In the genomic region with DNA sequence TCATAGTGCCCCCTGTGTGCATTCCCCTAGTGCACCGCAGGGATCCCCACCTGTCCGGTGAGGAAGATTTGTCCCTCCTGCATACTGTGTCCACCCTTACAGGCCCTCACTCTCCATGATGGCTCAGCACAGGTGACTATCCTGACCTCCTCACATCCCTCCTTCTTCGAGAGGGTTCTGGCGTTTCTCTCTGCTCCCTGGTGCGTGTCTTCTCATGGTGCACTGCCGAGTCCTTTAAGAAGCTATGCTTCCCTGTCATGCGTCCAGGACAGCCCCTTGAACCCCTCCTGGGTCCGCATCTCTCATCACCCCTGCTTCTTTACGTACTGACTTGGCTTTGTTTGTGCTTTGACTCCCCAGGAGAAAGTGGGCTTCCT, we compare ENCODE assay signal across 9 cellular contexts. TPM values are rescaled to one million over a fixed set of nuclear protein-coding genes. Genes with fewer than 3 reads are reported as not detected.
DNase-seq lines count a peak whose midpoint lies in the region; ATAC-seq lines count a peak whose summit lies in the region.
"Had no signal": no experiment of that assay in that cellular context is flagged by ENCODE, and none has a peak within 500 bp of the region (broad histone marks: within the 10 kb centered on the region; RNA-seq: fewer than 3 reads in every experiment).

No MANE protein-coding gene starts in this region.

- no peak for DNase-seq in activated naive CD4-positive, alpha-beta T cell treated with Interleukin-2 at 50 U/mL for 16 hours
- DNase-seq in caudate nucleus (lab: John Stamatoyannopoulos, UW) (no peak), SW 1271 (lab: John Stamatoyannopoulos, UW) (no peak), occipital lobe (lab: John Stamatoyannopoulos, UW) (no peak)
- DNase-seq: DMS153 had no signal

- peak overlapping the region; percentile 88 for H3K4me3 Mint-ChIP-seq in activated naive CD4-positive, alpha-beta T cell treated with anti-CD3 and anti-CD28 coated beads, Interleukin-2, amount 50 U/mL, for 24 hours

- no peaks in the 10 kb centered on the region for H3K36me3 Mint-ChIP-seq in activated naive CD4-positive, alpha-beta T cell treated with anti-CD3 and anti-CD28 coated beads, Interleukin-2, amount 50 U/mL, for 24 hours

- H3K27me3 ChIP-seq in mononuclear cell (ENCODE audit: insufficient read depth, low read length) = no peaks in the 10 kb centered on the region

- H3K4me1 ChIP-seq in mononuclear cell (ENCODE audit: insufficient read depth, low read length) (peaks cover 21% of the 10 kb centered on the region), urinary bladder (ENCODE audit: insufficient read depth) (no peaks in the 10 kb centered on the region)

- H3K27ac ChIP-seq in caudate nucleus (ENCODE audit: low read depth, low read length) = peak overlapping the region; percentile 92
- no peak overlapping the region for H3K27ac ChIP-seq in urinary bladder (ENCODE audit: low read depth)

- peaks cover 23% of the 10 kb centered on the region for H3K4me1 Mint-ChIP-seq in activated naive CD4-positive, alpha-beta T cell treated with anti-CD3 and anti-CD28 coated beads, Interleukin-2, amount 50 U/mL, for 24 hours

- H3K4me3 ChIP-seq in mononuclear cell (ENCODE audit: low read length) (peak overlapping the region; percentile 65), urinary bladder (ENCODE audit: low read depth, low read length) (peak overlapping the region; percentile 95)

- WGBS in urinary bladder = 32% methylated on average over 9 of the region's 9 CpGs

- no peaks in the 10 kb centered on the region for H3K9me3 Mint-ChIP-seq in activated naive CD4-positive, alpha-beta T cell treated with anti-CD3 and anti-CD28 coated beads, Interleukin-2, amount 50 U/mL, for 24 hours

- H3K9me3 ChIP-seq in mononuclear cell (ENCODE audit: low read depth, low read length) = no peaks in the 10 kb centered on the region

- H3K27ac Mint-ChIP-seq in activated naive CD4-positive, alpha-beta T cell treated with anti-CD3 and anti-CD28 coated beads, Interleukin-2, amount 50 U/mL, for 24 hours = peak overlapping the region; percentile 89

- no peaks in the 10 kb centered on the region for H3K36me3 ChIP-seq in urinary bladder (ENCODE audit: insufficient read depth)

- no peak for ATAC-seq in HG03521 (IDR thresholded peaks at IDR 0.05; ENCODE audit: unreplicated experiment)

- H3K27me3 Mint-ChIP-seq in activated naive CD4-positive, alpha-beta T cell treated with anti-CD3 and anti-CD28 coated beads, Interleukin-2, amount 50 U/mL, for 24 hours = no peaks in the 10 kb centered on the region

RNA-seq across cellular contexts. Expression of a gene that starts 1.0 kb away (rescaled TPM):
- total RNA-seq in mononuclear cell (59.9 TPM), urinary bladder (102 TPM), occipital lobe (160 TPM)
- 166 TPM for polyA plus RNA-seq in urinary bladder

RNA-seq across cellular contexts. Expression of a gene that starts 49.1 kb away (rescaled TPM):
- total RNA-seq in mononuclear cell (0.52 TPM), urinary bladder (16.7 TPM), occipital lobe (22.8 TPM)
- 95.8 TPM for polyA plus RNA-seq in urinary bladder

Comparison
In these comparisons a context has a peak if more than half of its experiments do, and no peak if none do; other contexts are left out.
1. RNA of a gene that starts 49.1 kb away (total RNA-seq): 22.8 TPM in occipital lobe (single experiment) and 16.7 TPM in urinary bladder (single experiment); 0.52 TPM in mononuclear cell (single experiment); every median in the first group is over 10 times any median in the second.